ENCODE assay signal across 23 cellular contexts in genomic region chr14:103020271-103020910, GRCh38. TPM values are rescaled to one million over a fixed set of nuclear protein-coding genes. Genes with fewer than 3 reads are reported as not detected.
DNase-seq lines count a peak whose midpoint lies in the region; ATAC-seq, FAIRE-seq and TF ChIP-seq lines count a peak whose summit lies in the region.
"Had no signal": no experiment of that assay in that cellular context is flagged by ENCODE, and none has a peak within 500 bp of the region (broad histone marks: within the 10 kb centered on the region; RNA-seq: fewer than 3 reads in every experiment).

No MANE protein-coding gene starts in this region.

- no peak overlapping the region for H2BK15ac ChIP-seq in mesenchymal stem cell (ENCODE audit: low read depth, poor library complexity, severe bottlenecking)

- H3K79me1 ChIP-seq in mesenchymal stem cell (replicated peaks; ENCODE audit: low read length, poor library complexity, severe bottlenecking): peaks cover 3% of the 10 kb centered on the region

- H3K4me3 Mint-ChIP-seq in Caco-2 (ENCODE audit: unreplicated experiment): no peak overlapping the region
- H3K4me3 Mint-ChIP-seq: CD4-positive, CD25-positive, alpha-beta regulatory T cell had no signal

- peak; percentile 34 for DNase-seq in NB4 (ENCODE audit: low read depth)
- no peak for DNase-seq in mesenchymal stem cell
- no peak for DNase-seq in substantia nigra (lab: John Stamatoyannopoulos, UW)
- DNase-seq in cortex of kidney (lab: John Stamatoyannopoulos, UW): no peak
- no peak for DNase-seq in small intestine
- no peak for DNase-seq in Caco-2
- DNase-seq: ACHN; CD4-positive, CD25-positive, alpha-beta regulatory T cell; DMS79 treated with DMSO at 0.1 percent for 48 hours; GDM1; MM.1S; NCI-H1105 treated with DMSO at 0.1 percent for 48 hours; NCI-H187; NCI-H2171; NCI-H446 treated with DMSO at 0.1 percent for 48 hours; NCI-H774; PC-9; Right ventricle myocardium superior had no signal

- H3K9ac ChIP-seq in mesenchymal stem cell (ENCODE audit: low read length): no peak overlapping the region

- peaks cover 11 to 12% of the 10 kb centered on the region in 2 experiments for H3K36me3 ChIP-seq in mesenchymal stem cell (ENCODE audit: control insufficient read depth in 1 of 2, insufficient read depth in 2 of 2, low read depth in 1 of 2, low read length in 2 of 2)
- peaks cover 0 to 2% of the 10 kb centered on the region in 2 donors for H3K36me3 ChIP-seq in small intestine (ENCODE audit: control insufficient read depth in 2 of 2, insufficient read depth in 2 of 2, low read length in 2 of 2)
- no peaks in the 10 kb centered on the region for H3K36me3 ChIP-seq in Caco-2 (ENCODE audit: control insufficient read depth, insufficient read depth, low read length)

- intact Hi-C loops in Caco-2 (cut with micrococcal nuclease; ENCODE audit: unreplicated experiment): no loop called here

- H2AK5ac ChIP-seq in mesenchymal stem cell (ENCODE audit: low read length, severe bottlenecking): no peak overlapping the region

- TF ChIP-seq CTCF in NB4 (IDR thresholded peaks at IDR 0.05; ENCODE audit: low read depth, low read length): no peak
- TF ChIP-seq CTCF in Caco-2 (IDR thresholded peaks at IDR 0.05; ENCODE audit: insufficient read depth in 1 of 2, low read depth in 1 of 2, low read length in 1 of 2, severe bottlenecking in 1 of 2, unreplicated experiment in 1 of 2): no peak

- 97% methylated on average over 29 of the region's 29 CpGs for WGBS in mesenchymal stem cell
- WGBS in small intestine, 3 donors: 91 to 97% (median 92%) methylated on average over 29 of the region's 29 CpGs

- H3K23ac ChIP-seq in mesenchymal stem cell (ENCODE audit: low read length in 2 of 2): no peak overlapping the region

- ATAC-seq in GM18909 (IDR thresholded peaks at IDR 0.05; ENCODE audit: poor library complexity, unreplicated experiment): no peak
- ATAC-seq: HepG2 had no signal

- no peak overlapping the region for H3K4me2 ChIP-seq in mesenchymal stem cell (ENCODE audit: low read length, poor library complexity, severe bottlenecking)
- H3K4me2 ChIP-seq: PC-9 had no signal

- no peak overlapping the region for H2BK120ac ChIP-seq in mesenchymal stem cell (ENCODE audit: low read depth, low read length)

- H3K18ac ChIP-seq in mesenchymal stem cell (ENCODE audit: low read depth in 1 of 2, low read length in 2 of 2): no peak overlapping the region

- no peak overlapping the region for H4K91ac ChIP-seq in mesenchymal stem cell (ENCODE audit: low read length)

- no peaks in the 10 kb centered on the region for H3K9me3 Mint-ChIP-seq in Caco-2 (ENCODE audit: unreplicated experiment)

- H3K4ac ChIP-seq in mesenchymal stem cell (ENCODE audit: low read depth in 1 of 2, low read length in 2 of 2): no peak overlapping the region

- H2BK5ac ChIP-seq in mesenchymal stem cell (ENCODE audit: low read depth, low read length, poor library complexity, severe bottlenecking): no peak overlapping the region

- H3K27me3 Mint-ChIP-seq in Caco-2 (ENCODE audit: insufficient read depth, unreplicated experiment): no peaks in the 10 kb centered on the region

- H3K4me1 ChIP-seq in mesenchymal stem cell (ENCODE audit: control insufficient read depth, insufficient read depth, low read depth, low read length): peaks cover 48% of the 10 kb centered on the region
- no peaks in the 10 kb centered on the region for H3K4me1 ChIP-seq in small intestine (ENCODE audit: control insufficient read depth in 2 of 2, insufficient read depth in 1 of 2, low read depth in 1 of 2, low read length in 1 of 2)
- H3K4me1 ChIP-seq in Caco-2: no peaks in the 10 kb centered on the region

- no peak overlapping the region for H2BK12ac ChIP-seq in mesenchymal stem cell (ENCODE audit: low read length in 2 of 2)

- no peak overlapping the region for H3K14ac ChIP-seq in mesenchymal stem cell (ENCODE audit: low read length in 2 of 2)

- H3K4me3 ChIP-seq in NB4 (ENCODE audit: low read depth, low read length) (no peak overlapping the region), mesenchymal stem cell (ENCODE audit: insufficient read depth in 1 of 2, low read depth in 1 of 2, low read length in 2 of 2) (no peak overlapping the region), small intestine (ENCODE audit: low read depth in 1 of 2, low read length in 2 of 2) (no peak overlapping the region), Caco-2 (ENCODE audit: low read depth, low read length) (no peak overlapping the region)
- H3K4me3 ChIP-seq: PC-9 had no signal

- CTCF ChIA-PET in Caco-2 (lab: Charles Lee): interaction anchor here (0.5 kb wide), 1 partner anchor 12 kb away, joined by 4 read pairs; no protein-coding TSS in a partner anchor

- no peak for TF ChIP-seq POLR2A in NB4 (IDR thresholded peaks at IDR 0.05; ENCODE audit: extremely low read depth, insufficient read length)

- peak overlapping the region; percentile 22 for H4K8ac ChIP-seq in mesenchymal stem cell (ENCODE audit: low read length)

- H3K27me3 ChIP-seq in mesenchymal stem cell (ENCODE audit: control insufficient read depth in 1 of 2, insufficient read depth in 1 of 2, low read length in 2 of 2) (no peaks in the 10 kb centered on the region), small intestine (ENCODE audit: control insufficient read depth in 2 of 2, insufficient read depth in 2 of 2, low read length in 2 of 2) (no peaks in the 10 kb centered on the region), Caco-2 (replicated peaks; ENCODE audit: control insufficient read depth, insufficient read depth, low read length) (no peaks in the 10 kb centered on the region)

- H3K27ac ChIP-seq in angular gyrus (ENCODE audit: low read depth, low read length) (peak overlapping the region; percentile 83), mesenchymal stem cell (ENCODE audit: low read length, poor library complexity, severe bottlenecking) (no peak overlapping the region), substantia nigra (ENCODE audit: low read depth, low read length, poor library complexity, severe bottlenecking) (peak overlapping the region; percentile 80), small intestine (ENCODE audit: low read depth in 1 of 2, low read length in 1 of 2) (peak overlapping the region in 1 of 2 donors; percentile 14)
- H3K27ac ChIP-seq: PC-9 had no signal

- H3K9me3 ChIP-seq in mesenchymal stem cell (ENCODE audit: control insufficient read depth, low read length) (no peaks in the 10 kb centered on the region), small intestine (ENCODE audit: control insufficient read depth, low read depth) (no peaks in the 10 kb centered on the region), Caco-2 (no peaks in the 10 kb centered on the region)

- POLR2A ChIA-PET in Caco-2 (lab: Charles Lee): no interaction called here

- peaks cover 15% of the 10 kb centered on the region for H3K4me1 Mint-ChIP-seq in Caco-2 (ENCODE audit: low read depth, unreplicated experiment)

- peaks cover 14% of the 10 kb centered on the region for H3K36me3 Mint-ChIP-seq in Caco-2 (ENCODE audit: insufficient read depth, unreplicated experiment)

- no TSS peak for BruUV-seq in Caco-2 (replicated peaks; lab: Mats Ljungman, UMichigan)

- no peak overlapping the region for H3K27ac Mint-ChIP-seq in Caco-2 (ENCODE audit: unreplicated experiment)
- H3K27ac Mint-ChIP-seq: CD4-positive, CD25-positive, alpha-beta regulatory T cell had no signal

- no peak overlapping the region for H2AFZ ChIP-seq in mesenchymal stem cell (ENCODE audit: low read depth, low read length)
- H2AFZ ChIP-seq: PC-9 had no signal

- FAIRE-seq in small intestine (lab: Jason Lieb, UNC): no peak
- FAIRE-seq: D721Med, H1, HepG2 had no signal

RNA-seq across cellular contexts. Expression of gene CDC42BPB, which starts 37.0 kb away (rescaled TPM):
- 64.0 TPM for polyA plus RNA-seq in mesenchymal stem cell (2013, experiment 1 of 2)
- polyA plus RNA-seq in mesenchymal stem cell (2013, experiment 2 of 2): 61.5 TPM
- 10 to 100 TPM; 29.2 to 48.3 (median 30.6) TPM for polyA plus RNA-seq in small intestine
- 55.1 and 60.0 TPM in 2 replicates for total RNA-seq in Caco-2 (2022)
